ENCODE assay signal across 8 cellular contexts in the genomic region with DNA sequence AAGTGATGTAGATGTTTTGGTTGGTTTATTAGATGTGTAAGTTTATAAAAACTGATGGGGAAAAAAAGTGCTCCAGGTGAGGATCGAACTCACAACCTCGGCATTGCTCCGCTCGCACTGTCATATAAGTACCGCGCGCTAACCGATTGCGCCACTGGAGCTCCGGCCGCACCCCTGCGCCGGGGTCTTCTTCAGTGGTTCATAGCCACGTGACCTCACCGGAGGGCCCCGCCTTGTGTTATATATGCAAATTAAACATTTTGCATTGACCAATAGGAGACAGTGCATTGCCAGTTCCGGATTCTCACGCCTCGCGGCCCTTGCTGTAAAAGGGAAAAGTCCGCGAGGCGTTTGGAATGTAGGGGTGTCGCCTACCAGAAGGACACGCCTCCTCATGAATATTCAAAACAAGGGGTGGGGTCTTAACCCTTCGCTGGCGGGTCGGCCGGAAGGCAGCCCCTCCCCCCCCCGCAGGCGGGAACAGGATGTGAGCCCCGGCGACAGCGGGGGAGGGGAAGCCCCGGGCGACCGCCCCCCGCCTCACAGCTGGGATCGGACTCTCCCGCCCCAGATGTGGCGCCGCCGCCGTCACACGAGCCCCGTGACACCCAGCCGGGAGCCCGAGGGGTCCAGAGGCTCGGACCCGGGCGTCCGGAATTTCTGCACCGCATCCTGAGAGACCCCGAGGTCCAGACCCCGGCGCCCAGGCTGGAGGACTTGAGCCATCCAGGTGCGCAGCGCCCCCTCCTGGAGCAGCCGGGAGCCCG. TPM values are rescaled to one million over a fixed set of nuclear protein-coding genes. Genes with fewer than 3 reads are reported as not detected.
DNase-seq lines count a peak whose midpoint lies in the region; TF ChIP-seq lines count a peak whose summit lies in the region.

A gene with protein sequence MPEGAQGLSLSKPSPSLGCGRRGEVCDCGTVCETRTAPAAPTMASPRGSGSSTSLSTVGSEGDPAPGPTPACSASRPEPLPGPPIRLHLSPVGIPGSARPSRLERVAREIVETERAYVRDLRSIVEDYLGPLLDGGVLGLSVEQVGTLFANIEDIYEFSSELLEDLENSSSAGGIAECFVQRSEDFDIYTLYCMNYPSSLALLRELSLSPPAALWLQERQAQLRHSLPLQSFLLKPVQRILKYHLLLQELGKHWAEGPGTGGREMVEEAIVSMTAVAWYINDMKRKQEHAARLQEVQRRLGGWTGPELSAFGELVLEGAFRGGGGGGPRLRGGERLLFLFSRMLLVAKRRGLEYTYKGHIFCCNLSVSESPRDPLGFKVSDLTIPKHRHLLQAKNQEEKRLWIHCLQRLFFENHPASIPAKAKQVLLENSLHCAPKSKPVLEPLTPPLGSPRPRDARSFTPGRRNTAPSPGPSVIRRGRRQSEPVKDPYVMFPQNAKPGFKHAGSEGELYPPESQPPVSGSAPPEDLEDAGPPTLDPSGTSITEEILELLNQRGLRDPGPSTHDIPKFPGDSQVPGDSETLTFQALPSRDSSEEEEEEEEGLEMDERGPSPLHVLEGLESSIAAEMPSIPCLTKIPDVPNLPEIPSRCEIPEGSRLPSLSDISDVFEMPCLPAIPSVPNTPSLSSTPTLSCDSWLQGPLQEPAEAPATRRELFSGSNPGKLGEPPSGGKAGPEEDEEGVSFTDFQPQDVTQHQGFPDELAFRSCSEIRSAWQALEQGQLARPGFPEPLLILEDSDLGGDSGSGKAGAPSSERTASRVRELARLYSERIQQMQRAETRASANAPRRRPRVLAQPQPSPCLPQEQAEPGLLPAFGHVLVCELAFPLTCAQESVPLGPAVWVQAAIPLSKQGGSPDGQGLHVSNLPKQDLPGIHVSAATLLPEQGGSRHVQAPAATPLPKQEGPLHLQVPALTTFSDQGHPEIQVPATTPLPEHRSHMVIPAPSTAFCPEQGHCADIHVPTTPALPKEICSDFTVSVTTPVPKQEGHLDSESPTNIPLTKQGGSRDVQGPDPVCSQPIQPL (N-terminal part only) (plus strand): TSS at position 570 of the 767 bp plus-strand sequence. CDS start 1,418 bp downstream, outside the sequence.

- H3K9me3 ChIP-seq in effector memory CD4-positive, alpha-beta T cell (ENCODE audit: control insufficient read depth, low read length), result no peaks in the 10 kb centered on the region

- H3K4me1 ChIP-seq in effector memory CD4-positive, alpha-beta T cell (ENCODE audit: control insufficient read depth, insufficient read depth, low read length, poor library complexity, severe bottlenecking), result peaks cover 31% of the 10 kb centered on the region

- DNase-seq in COR-L47 (lab: John Stamatoyannopoulos, UW) (peak; percentile 99), GM20000 (ENCODE audit: low spot score) (peak; percentile 99), HT1080 (ENCODE audit: low read depth) (peak; percentile 99), NOMO-1 (lab: John Stamatoyannopoulos, UW; ENCODE audit: unreplicated experiment in 2 of 2) (peak; percentile 94 to 99), medulla oblongata (ENCODE audit: extremely low spot score) (peak; percentile 99)
- DNase-seq in effector memory CD4-positive, alpha-beta T cell, result peak; percentile 94 to 95 (median 94)
- peak; percentile 97 for DNase-seq in stimulated activated CD8-positive, alpha-beta memory T cell treated with anti-CD3 and anti-CD28 coated beads, Interleukin-12 subunit alpha, Interleukin-12 subunit beta, amount 100 ng/mL, for 1 hour (ENCODE audit: low read depth)

- H3K4me3 ChIP-seq in effector memory CD4-positive, alpha-beta T cell (ENCODE audit: insufficient read depth, low read depth, low read length, poor library complexity, severe bottlenecking), result peak within 1 kb of the TSS; percentile 99

- POLR2A ChIA-PET in activated CD8-positive, alpha-beta memory T cell treated with anti-CD3 and anti-CD28 coated beads for 36 hours (lab: Charles Lee), result interaction anchor here (1.1 to 2.2 kb wide), 5 partner anchors 11 to 70 kb away, joined by 3 to 13 read pairs (median 5); a partner anchor contains a TSS

- no peaks in the 10 kb centered on the region for H3K27me3 ChIP-seq in effector memory CD4-positive, alpha-beta T cell (replicated peaks; ENCODE audit: control insufficient read depth, insufficient read depth, low read length, poor library complexity, severe bottlenecking)

- peaks cover 17% of the 10 kb centered on the region for H3K36me3 ChIP-seq in effector memory CD4-positive, alpha-beta T cell (ENCODE audit: control insufficient read depth, insufficient read depth, low read length)

- CTCF ChIA-PET in activated CD8-positive, alpha-beta memory T cell treated with anti-CD3 and anti-CD28 coated beads for 36 hours (lab: Charles Lee), result interaction anchor here (0.6 to 2.2 kb wide), 17 partner anchors 9 to 549 kb away, joined by 3 to 72 read pairs (median 4); a partner anchor contains a TSS

- TF ChIP-seq CTCF in GM20000 (IDR thresholded peaks at IDR 0.05; ENCODE audit: extremely low read depth, missing control alignments), result peak; percentile 54

- peak within 1 kb of the TSS; percentile 100 for H3K27ac ChIP-seq in effector memory CD4-positive, alpha-beta T cell (ENCODE audit: insufficient read depth, low read length, poor library complexity, severe bottlenecking)

RNA-seq across cellular contexts. Expression of the gene that starts here (rescaled TPM):
- total RNA-seq in HT1080 (2014; rRNA removed; shearing (Covaris generic)), result 14.0 and 16.5 TPM in 2 replicates
- 10.7 and 13.8 TPM in 2 replicates for polyA plus RNA-seq in HT1080 (2015; cell fraction: cytosol; rRNA removed)
- 52.7 and 64.9 TPM in 2 replicates for polyA plus RNA-seq in HT1080 (2015; cell fraction: nucleus; rRNA removed)
- 10 to 100 TPM; 30.4 to 30.9 TPM for total RNA-seq in activated CD8-positive, alpha-beta memory T cell treated with anti-CD3 and anti-CD28 coated beads for 36 hours

Comparison
In these comparisons a context has a peak if more than half of its experiments do, and no peak if none do; other contexts are left out.
1. Peak in every context shown above with its lines: DNase-seq, H3K4me3 ChIP-seq and H3K27ac ChIP-seq.